2 cellular contexts compared by ENCODE assay signal in the genomic region with DNA sequence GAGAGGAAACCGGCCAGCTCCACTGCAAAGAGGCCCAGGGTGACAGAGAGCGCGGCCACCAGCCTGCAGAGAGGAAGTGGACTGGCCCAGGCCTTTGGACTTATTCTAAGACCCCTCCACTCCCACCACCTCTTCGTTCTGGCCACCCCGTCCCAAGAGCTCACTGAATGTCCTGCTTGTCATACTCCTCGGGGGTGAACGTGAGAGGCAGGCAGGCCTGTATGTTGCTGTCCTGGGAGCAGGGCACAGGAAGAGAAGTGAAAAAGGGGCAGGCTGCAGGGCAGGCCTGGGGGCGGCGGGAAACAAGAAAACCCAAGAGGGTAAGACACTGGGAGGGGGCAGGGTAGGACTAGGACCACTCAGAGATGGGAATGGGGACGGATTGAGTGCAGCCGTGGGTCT.
TF ChIP-seq lines count a peak whose summit lies in the region.

No MANE protein-coding gene starts in this region.

TF ChIP-seq in endothelial cell of umbilical vein, 7 proteins besides CTCF, POLR2A, EP300 and RAD21:
- TF ChIP-seq FOS (IDR thresholded peaks at IDR 0.05; ENCODE audit: borderline replicate concordance, insufficient read depth, low read length) (no peak), GATA2 (IDR thresholded peaks at IDR 0.05; ENCODE audit: insufficient read depth, insufficient read length, low read depth, low read length) (no peak), MYC (IDR thresholded peaks at IDR 0.05; ENCODE audit: low read depth, low read length) (no peak), POLR2AphosphoS5 (IDR thresholded peaks at IDR 0.05; ENCODE audit: insufficient read depth, low read depth, low read length) (no peak), JUN (IDR thresholded peaks at IDR 0.05; ENCODE audit: borderline replicate concordance, insufficient read depth, insufficient read length, low read depth) (no peak), EZH2 (IDR thresholded peaks at IDR 0.05; ENCODE audit: borderline replicate concordance, low read depth, low read length, severe bottlenecking) (no peak)
- TF ChIP-seq, protein P1, sequence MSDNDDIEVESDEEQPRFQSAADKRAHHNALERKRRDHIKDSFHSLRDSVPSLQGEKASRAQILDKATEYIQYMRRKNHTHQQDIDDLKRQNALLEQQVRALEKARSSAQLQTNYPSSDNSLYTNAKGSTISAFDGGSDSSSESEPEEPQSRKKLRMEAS (IDR thresholded peaks at IDR 0.05; ENCODE audit: insufficient read depth, insufficient read length), result no peak

TF ChIP-seq in neural cell, 6 proteins besides CTCF, POLR2A, EP300 and RAD21:
- TF ChIP-seq TAF1 (IDR thresholded peaks at IDR 0.05; ENCODE audit: low read depth) (no peak), SMC3 (conservative IDR thresholded peaks at IDR 0.05; ENCODE audit: poor library complexity) (no peak), POLR2AphosphoS5 (IDR thresholded peaks at IDR 0.05) (no peak), MXI1 (conservative IDR thresholded peaks at IDR 0.05; ENCODE audit: poor library complexity, severe bottlenecking) (no peak)
- TF ChIP-seq, protein P2, sequence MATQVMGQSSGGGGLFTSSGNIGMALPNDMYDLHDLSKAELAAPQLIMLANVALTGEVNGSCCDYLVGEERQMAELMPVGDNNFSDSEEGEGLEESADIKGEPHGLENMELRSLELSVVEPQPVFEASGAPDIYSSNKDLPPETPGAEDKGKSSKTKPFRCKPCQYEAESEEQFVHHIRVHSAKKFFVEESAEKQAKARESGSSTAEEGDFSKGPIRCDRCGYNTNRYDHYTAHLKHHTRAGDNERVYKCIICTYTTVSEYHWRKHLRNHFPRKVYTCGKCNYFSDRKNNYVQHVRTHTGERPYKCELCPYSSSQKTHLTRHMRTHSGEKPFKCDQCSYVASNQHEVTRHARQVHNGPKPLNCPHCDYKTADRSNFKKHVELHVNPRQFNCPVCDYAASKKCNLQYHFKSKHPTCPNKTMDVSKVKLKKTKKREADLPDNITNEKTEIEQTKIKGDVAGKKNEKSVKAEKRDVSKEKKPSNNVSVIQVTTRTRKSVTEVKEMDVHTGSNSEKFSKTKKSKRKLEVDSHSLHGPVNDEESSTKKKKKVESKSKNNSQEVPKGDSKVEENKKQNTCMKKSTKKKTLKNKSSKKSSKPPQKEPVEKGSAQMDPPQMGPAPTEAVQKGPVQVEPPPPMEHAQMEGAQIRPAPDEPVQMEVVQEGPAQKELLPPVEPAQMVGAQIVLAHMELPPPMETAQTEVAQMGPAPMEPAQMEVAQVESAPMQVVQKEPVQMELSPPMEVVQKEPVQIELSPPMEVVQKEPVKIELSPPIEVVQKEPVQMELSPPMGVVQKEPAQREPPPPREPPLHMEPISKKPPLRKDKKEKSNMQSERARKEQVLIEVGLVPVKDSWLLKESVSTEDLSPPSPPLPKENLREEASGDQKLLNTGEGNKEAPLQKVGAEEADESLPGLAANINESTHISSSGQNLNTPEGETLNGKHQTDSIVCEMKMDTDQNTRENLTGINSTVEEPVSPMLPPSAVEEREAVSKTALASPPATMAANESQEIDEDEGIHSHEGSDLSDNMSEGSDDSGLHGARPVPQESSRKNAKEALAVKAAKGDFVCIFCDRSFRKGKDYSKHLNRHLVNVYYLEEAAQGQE (IDR thresholded peaks at IDR 0.05; ENCODE audit: borderline replicate concordance), result no peak
